24 cellular contexts compared by ENCODE assay signal in genomic region chr12:112458330-112458729, GRCh38. TPM values are rescaled to one million over a fixed set of nuclear protein-coding genes. Genes with fewer than 3 reads are reported as not detected.
A peak's percentile ranks its signal among the peaks of the same experiment; 100 is the strongest.
DNase-seq lines count a peak whose midpoint lies in the region; ATAC-seq, FAIRE-seq and TF ChIP-seq lines count a peak whose summit lies in the region.
"Had no signal": no experiment of that assay in that cellular context is flagged by ENCODE, and none has a peak within 500 bp of the region (broad histone marks: within the 10 kb centered on the region; RNA-seq: fewer than 3 reads in every experiment).

No MANE protein-coding gene starts in this region.

- H3K27me3 ChIP-seq in Panc1 (ENCODE audit: control insufficient read depth, insufficient read depth, low read length) (no peaks in the 10 kb centered on the region), HepG2 (ENCODE audit: control insufficient read depth in 1 of 2, insufficient read depth in 2 of 2, low read length in 2 of 2) (no peaks in the 10 kb centered on the region)
- H3K27me3 ChIP-seq: BE2C, BLaER1 had no signal

- H3K27ac ChIP-seq in Panc1 (ENCODE audit: low read length) = no peak overlapping the region
- H3K27ac ChIP-seq in HepG2 (ENCODE audit: extremely low read length, insufficient read depth, low read length) = no peak overlapping the region
- H3K27ac ChIP-seq: 22Rv1, A549, BLaER1 had no signal

- H2AFZ ChIP-seq in HepG2 (ENCODE audit: low read length) = no peak overlapping the region

- in situ Hi-C loops in Panc1 (cut with HindIII; ENCODE audit: low pct_unique_long_range_greater_than_20kb, low sequenced_read_pairs) = no loop called here
- in situ Hi-C loops in HepG2 (cut with HindIII; ENCODE audit: extremely low pct_ligation_motif_present, low pct_unique_long_range_greater_than_20kb) = no loop called here

- H3K4me3 ChIP-seq in Panc1 (ENCODE audit: low read depth in 2 of 2, low read length in 2 of 2) = no peak overlapping the region
- H3K4me3 ChIP-seq in HepG2 (replicated peaks in 1 of 3; ENCODE audit: insufficient read depth in 1 of 3, low read depth in 2 of 3, low read length in 3 of 3) = no peak overlapping the region
- H3K4me3 ChIP-seq: A549, BLaER1 had no signal

- H3K36me3 ChIP-seq in Panc1 (ENCODE audit: control insufficient read depth, insufficient read depth, low read length) = peaks cover 7% of the 10 kb centered on the region; the same call in 1 of the 2 replicates
- peaks cover 14 to 50% of the 10 kb centered on the region in 2 experiments for H3K36me3 ChIP-seq in HepG2 (replicated peaks in 1 of 2; ENCODE audit: control insufficient read depth in 1 of 2, insufficient read depth in 2 of 2, low read length in 2 of 2)

- TF ChIP-seq CTCF in Panc1 (IDR thresholded peaks at IDR 0.05) (no peak), HepG2 (CRISPR knock-in tag; IDR thresholded peaks at IDR 0.05) (no peak), progenitor cell of endocrine pancreas (IDR thresholded peaks at IDR 0.05; ENCODE audit: unreplicated experiment) (no peak)

- POLR2A ChIA-PET in Panc1 (lab: Charles Lee) (no interaction called here), HepG2 (lab: Yijun Ruan, JAX) (no interaction called here)

- no peaks in the 10 kb centered on the region for H3K9me3 Mint-ChIP-seq in activated T-cell treated with anti-CD3 and anti-CD28 coated beads, Interleukin-2, amount 50 U/mL, for 24 hours
- no peaks in the 10 kb centered on the region for H3K9me3 Mint-ChIP-seq in activated T-cell treated with anti-CD3 and anti-CD28 coated beads, Interleukin-2, amount 50 U/mL, for 4 hours
- no peaks in the 10 kb centered on the region for H3K9me3 Mint-ChIP-seq in progenitor cell of endocrine pancreas (ENCODE audit: low read depth)
- H3K9me3 Mint-ChIP-seq in activated naive CD4-positive, alpha-beta T cell treated with anti-CD3 and anti-CD28 coated beads, Interleukin-2, amount 50 U/mL, for 72 hours = no peaks in the 10 kb centered on the region
- H3K9me3 Mint-ChIP-seq: CD4-positive, CD25-positive, alpha-beta regulatory T cell; CD8-positive, alpha-beta memory T cell had no signal

- peaks cover 2% of the 10 kb centered on the region for H3K4me1 Mint-ChIP-seq in activated T-cell treated with anti-CD3 and anti-CD28 coated beads, Interleukin-2, amount 50 U/mL, for 24 hours (ENCODE audit: low read depth)
- no peaks in the 10 kb centered on the region for H3K4me1 Mint-ChIP-seq in activated T-cell treated with anti-CD3 and anti-CD28 coated beads, Interleukin-2, amount 50 U/mL, for 4 hours (ENCODE audit: low read depth)
- peaks cover 7% of the 10 kb centered on the region for H3K4me1 Mint-ChIP-seq in progenitor cell of endocrine pancreas (ENCODE audit: low read depth)
- H3K4me1 Mint-ChIP-seq: CD14-positive monocyte had no signal

- TF ChIP-seq POLR2A in HepG2 (IDR thresholded peaks at IDR 0.05; ENCODE audit: insufficient read depth in 1 of 2, low read depth in 2 of 2, low read length in 2 of 2) = no peak

- no peaks in the 10 kb centered on the region; the same call in 1 of the 2 replicates for H4K20me1 ChIP-seq in HepG2 (ENCODE audit: insufficient read depth, low read length)
- H4K20me1 ChIP-seq: BLaER1 had no signal

- no peaks in the 10 kb centered on the region for H3K27me3 Mint-ChIP-seq in activated T-cell treated with anti-CD3 and anti-CD28 coated beads, Interleukin-2, amount 50 U/mL, for 24 hours
- H3K27me3 Mint-ChIP-seq in activated T-cell treated with anti-CD3 and anti-CD28 coated beads, Interleukin-2, amount 50 U/mL, for 4 hours (ENCODE audit: low read depth) = no peaks in the 10 kb centered on the region
- no peaks in the 10 kb centered on the region for H3K27me3 Mint-ChIP-seq in progenitor cell of endocrine pancreas
- H3K27me3 Mint-ChIP-seq: CD4-positive, alpha-beta memory T cell; CD4-positive, CD25-positive, alpha-beta regulatory T cell; CD8-positive, alpha-beta memory T cell had no signal

- H3K4me2 ChIP-seq in HepG2 (ENCODE audit: low read depth, low read length) = no peak overlapping the region
- H3K4me2 ChIP-seq: A549, BLaER1 had no signal

- CTCF ChIA-PET in Panc1 (lab: Charles Lee) = no interaction called here
- CTCF ChIA-PET in HepG2 (lab: Yijun Ruan, JAX; ENCODE audit: low intra/inter-chr PET ratio, low total read pairs) = no interaction called here

- BruUV-seq in Panc1 (replicated peaks; lab: Mats Ljungman, UMichigan) = TSS peak; percentile 5
- BruUV-seq in HepG2 (replicated peaks; lab: Mats Ljungman, UMichigan) = no TSS peak

- no peaks in the 10 kb centered on the region for H3K79me2 ChIP-seq in HepG2 (ENCODE audit: insufficient read depth, low read length)

- intact Hi-C loops in Panc1 (cut with micrococcal nuclease; ENCODE audit: unreplicated experiment) = no loop called here
- intact Hi-C loops in HepG2 (cut with micrococcal nuclease; ENCODE audit: unreplicated experiment) = no loop called here
- intact Hi-C loops in cardiac septum (cut with DNase I) = no loop called here

- no peak for DNase-seq in activated T-cell treated with anti-CD3 and anti-CD28 coated beads, Interleukin-2, amount 50 U/mL, for 24 hours
- no peak for DNase-seq in activated T-cell treated with anti-CD3 and anti-CD28 coated beads, Interleukin-2, amount 50 U/mL, for 4 hours
- DNase-seq in Panc1 (ENCODE audit: low read depth, low spot score) = no peak
- no peak for DNase-seq in HepG2 (ENCODE audit: low spot score)
- no peak for DNase-seq in progenitor cell of endocrine pancreas (ENCODE audit: low spot score, unreplicated experiment)
- DNase-seq in cardiac septum (ENCODE audit: low spot score) = no peak
- DNase-seq in activated naive CD4-positive, alpha-beta T cell treated with anti-CD3 and anti-CD28 coated beads, Interleukin-2, amount 50 U/mL, for 72 hours (ENCODE audit: low spot score in 2 of 2) = no peak
- no peak for DNase-seq in RKO (ENCODE audit: low spot score)
- DNase-seq: BE2C; C1 segment of cervical spinal cord; CD4-positive, alpha-beta memory T cell; CD4-positive, CD25-positive, alpha-beta regulatory T cell; CD8-positive, alpha-beta memory T cell; COR-L47; DMS79 treated with DMSO at 0.1 percent for 48 hours; GF-D8 had no signal

- no peaks in the 10 kb centered on the region for H3K4me1 ChIP-seq in Panc1 (ENCODE audit: control insufficient read depth, insufficient read depth, low read length)
- H3K4me1 ChIP-seq in HepG2 (ENCODE audit: insufficient read depth, low read length) = no peaks in the 10 kb centered on the region
- H3K4me1 ChIP-seq: A549, BE2C had no signal

- no peak for TF ChIP-seq RAD21 in HepG2 (CRISPR knock-in tag; IDR thresholded peaks at IDR 0.05)

- ATAC-seq in activated T-cell treated with anti-CD3 and anti-CD28 coated beads, Interleukin-2, amount 50 U/mL, for 4 hours = no peak
- ATAC-seq in Panc1 = no peak
- ATAC-seq in HepG2 = peak; percentile 49
- no peak for ATAC-seq in activated naive CD4-positive, alpha-beta T cell treated with anti-CD3 and anti-CD28 coated beads, Interleukin-2, amount 50 U/mL, for 72 hours
- ATAC-seq: A549 had no signal

- H3K9me3 ChIP-seq in Panc1 (ENCODE audit: control insufficient read depth, insufficient read depth, low read depth, low read length) (no peaks in the 10 kb centered on the region), HepG2 (ENCODE audit: low read length) (no peaks in the 10 kb centered on the region)
- H3K9me3 ChIP-seq: A549, BLaER1 had no signal

- no peak overlapping the region for H3K4me3 Mint-ChIP-seq in activated T-cell treated with anti-CD3 and anti-CD28 coated beads, Interleukin-2, amount 50 U/mL, for 24 hours
- no peak overlapping the region for H3K4me3 Mint-ChIP-seq in activated T-cell treated with anti-CD3 and anti-CD28 coated beads, Interleukin-2, amount 50 U/mL, for 4 hours
- no peak overlapping the region for H3K4me3 Mint-ChIP-seq in progenitor cell of endocrine pancreas (ENCODE audit: low read depth)
- H3K4me3 Mint-ChIP-seq: CD14-positive monocyte; CD4-positive, alpha-beta memory T cell; CD4-positive, CD25-positive, alpha-beta regulatory T cell; CD8-positive, alpha-beta memory T cell had no signal

- TF ChIP-seq EP300 in HepG2 (IDR thresholded peaks at IDR 0.05; ENCODE audit: low read depth in 2 of 2, low read length in 2 of 2) (no peak), HepG2 (CRISPR knock-in tag; IDR thresholded peaks at IDR 0.05; ENCODE audit: borderline replicate concordance) (no peak)

- 88% methylated on average over 4 of the region's 4 CpGs for WGBS in HepG2 (ENCODE audit: low lambda C conversion rate)

- H3K27ac Mint-ChIP-seq in activated T-cell treated with anti-CD3 and anti-CD28 coated beads, Interleukin-2, amount 50 U/mL, for 24 hours = peak overlapping the region; percentile 20
- H3K27ac Mint-ChIP-seq in progenitor cell of endocrine pancreas = peak overlapping the region; percentile 68
- H3K27ac Mint-ChIP-seq in activated naive CD4-positive, alpha-beta T cell treated with anti-CD3 and anti-CD28 coated beads, Interleukin-2, amount 50 U/mL, for 72 hours = peak overlapping the region in 1 of 2 donors; percentile 81
- H3K27ac Mint-ChIP-seq: CD4-positive, alpha-beta memory T cell; CD4-positive, CD25-positive, alpha-beta regulatory T cell; CD8-positive, alpha-beta memory T cell had no signal

- peaks cover 90% of the 10 kb centered on the region for H3K36me3 Mint-ChIP-seq in activated T-cell treated with anti-CD3 and anti-CD28 coated beads, Interleukin-2, amount 50 U/mL, for 24 hours (ENCODE audit: low read depth)
- peaks cover 50% of the 10 kb centered on the region for H3K36me3 Mint-ChIP-seq in activated T-cell treated with anti-CD3 and anti-CD28 coated beads, Interleukin-2, amount 50 U/mL, for 4 hours (ENCODE audit: insufficient read depth)
- peaks cover 34% of the 10 kb centered on the region for H3K36me3 Mint-ChIP-seq in progenitor cell of endocrine pancreas (ENCODE audit: insufficient read depth)
- peaks cover 29 to 30% of the 10 kb centered on the region in 2 donors for H3K36me3 Mint-ChIP-seq in activated naive CD4-positive, alpha-beta T cell treated with anti-CD3 and anti-CD28 coated beads, Interleukin-2, amount 50 U/mL, for 72 hours

- no peak overlapping the region for H3K9ac ChIP-seq in HepG2 (ENCODE audit: insufficient read depth, low read depth, low read length)
- H3K9ac ChIP-seq: BLaER1 had no signal

- no peak for FAIRE-seq in HepG2 (lab: Jason Lieb, UNC)
- FAIRE-seq: A549, D721Med, G401.6, GM12891, GM19239 had no signal

RNA-seq across cellular contexts. Expression of gene PTPN11, which starts 39.6 kb away (rescaled TPM):
- total RNA-seq in activated T-cell treated with anti-CD3 and anti-CD28 coated beads, Interleukin-2, amount 50 U/mL, for 4 hours = 100 to 1,000 TPM; 181 to 200 (median 199) TPM
- total RNA-seq in Panc1 (2021; ENCODE audit: unreplicated experiment) (139 TPM), HepG2 (2016; rRNA removed; fragmentation: Illumina TruSeq; extraction: Trizol) (63.5 and 101 TPM in 2 replicates), progenitor cell of endocrine pancreas (73.8 and 77.3 TPM in 2 replicates), cardiac septum (221 TPM)
- 59.8 TPM for polyA plus RNA-seq in Panc1 (2012; ENCODE audit: insufficient read length)
- total RNA-seq in HepG2 (2016; cell fraction: cytosol; rRNA removed; fragmentation: Illumina TruSeq; extraction: Trizol; ENCODE audit: low read depth) = 33.6 and 33.7 TPM in 2 replicates
- 63.2 and 92.9 TPM in 2 replicates for total RNA-seq in HepG2 (2016; cell fraction: insoluble cytoplasmic fraction; rRNA removed; fragmentation: Illumina TruSeq; extraction: Trizol)
- total RNA-seq in HepG2 (2016; cell fraction: membrane; rRNA removed; fragmentation: Illumina TruSeq; extraction: Trizol) = 52.7 and 53.2 TPM in 2 replicates
- total RNA-seq in HepG2 (2016; cell fraction: nucleus; rRNA removed; fragmentation: Illumina TruSeq; extraction: Trizol) = 39.5 and 46.8 TPM in 2 replicates
- polyA plus RNA-seq in HepG2 (2011; rRNA removed) = 26.7 and 30.0 TPM in 2 replicates
- polyA plus RNA-seq in HepG2 (2011; cell fraction: cytosol; rRNA removed) = 27.0 and 32.0 TPM in 2 replicates
- polyA plus RNA-seq in HepG2 (2011; cell fraction: nucleus; rRNA removed) = 16.5 and 17.7 TPM in 2 replicates
- 36.3 and 36.9 TPM in 2 replicates for polyA plus RNA-seq in HepG2 (2012)
- polyA plus RNA-seq in HepG2 (2016; cell fraction: cytosol; fragmentation: Illumina TruSeq; extraction: Trizol; ENCODE audit: low read depth) = 5.9 and 6.2 TPM in 2 replicates
- polyA plus RNA-seq in HepG2 (2016; cell fraction: insoluble cytoplasmic fraction; fragmentation: Illumina TruSeq; extraction: Trizol; ENCODE audit: low read depth) = 68.9 and 69.6 TPM in 2 replicates
- polyA plus RNA-seq in HepG2 (2016; cell fraction: membrane; fragmentation: Illumina TruSeq; extraction: Trizol; ENCODE audit: low read depth) = 11.9 and 14.6 TPM in 2 replicates
- 40.4 and 40.7 TPM in 2 replicates for polyA plus RNA-seq in HepG2 (2016; cell fraction: nucleus; fragmentation: Illumina TruSeq; extraction: Trizol; ENCODE audit: insufficient read depth, low read depth)
- 22.4 and 59.7 TPM in 2 replicates for polyA minus RNA-seq in HepG2 (2011; rRNA and poly(A)+ RNA removed; ENCODE audit: low replicate concordance)
- 34.5 and 43.4 TPM in 2 replicates for polyA minus RNA-seq in HepG2 (2011; cell fraction: cytosol; rRNA and poly(A)+ RNA removed)
- 26.8 and 30.5 TPM in 2 replicates for polyA minus RNA-seq in HepG2 (2011; cell fraction: nucleus; rRNA and poly(A)+ RNA removed)
- 100 to 1,000 TPM; 105 to 118 TPM for total RNA-seq in activated naive CD4-positive, alpha-beta T cell treated with anti-CD3 and anti-CD28 coated beads, Interleukin-2, amount 50 U/mL, for 72 hours

RNA-seq across cellular contexts. Expression of gene RPL6, which starts 48.9 kb away (rescaled TPM):
- 1,000 to 10,000 TPM; 2,303 to 2,443 (median 2,407) TPM for total RNA-seq in activated T-cell treated with anti-CD3 and anti-CD28 coated beads, Interleukin-2, amount 50 U/mL, for 4 hours
- total RNA-seq in Panc1 (2021; ENCODE audit: unreplicated experiment) (969 TPM), HepG2 (2016; rRNA removed; fragmentation: Illumina TruSeq; extraction: Trizol) (1,551 and 2,121 TPM in 2 replicates), progenitor cell of endocrine pancreas (1,626 and 1,651 TPM in 2 replicates), cardiac septum (537 TPM)
- 707 TPM for polyA plus RNA-seq in Panc1 (2012; ENCODE audit: insufficient read length)
- total RNA-seq in HepG2 (2016; cell fraction: cytosol; rRNA removed; fragmentation: Illumina TruSeq; extraction: Trizol; ENCODE audit: low read depth) = 1,569 and 1,799 TPM in 2 replicates
- 1,519 and 2,147 TPM in 2 replicates for total RNA-seq in HepG2 (2016; cell fraction: insoluble cytoplasmic fraction; rRNA removed; fragmentation: Illumina TruSeq; extraction: Trizol)
- 3,064 and 3,242 TPM in 2 replicates for total RNA-seq in HepG2 (2016; cell fraction: membrane; rRNA removed; fragmentation: Illumina TruSeq; extraction: Trizol)
- total RNA-seq in HepG2 (2016; cell fraction: nucleus; rRNA removed; fragmentation: Illumina TruSeq; extraction: Trizol) = 617 and 644 TPM in 2 replicates
- 1,589 and 1,719 TPM in 2 replicates for polyA plus RNA-seq in HepG2 (2011; rRNA removed)
- 1,215 and 1,505 TPM in 2 replicates for polyA plus RNA-seq in HepG2 (2011; cell fraction: cytosol; rRNA removed)
- 260 and 378 TPM in 2 replicates for polyA plus RNA-seq in HepG2 (2011; cell fraction: nucleus; rRNA removed)
- 1,569 and 1,801 TPM in 2 replicates for polyA plus RNA-seq in HepG2 (2012)
- polyA plus RNA-seq in HepG2 (2016; cell fraction: cytosol; fragmentation: Illumina TruSeq; extraction: Trizol; ENCODE audit: low read depth) = 2,496 and 2,739 TPM in 2 replicates
- polyA plus RNA-seq in HepG2 (2016; cell fraction: insoluble cytoplasmic fraction; fragmentation: Illumina TruSeq; extraction: Trizol; ENCODE audit: low read depth) = 2,631 and 2,728 TPM in 2 replicates
- polyA plus RNA-seq in HepG2 (2016; cell fraction: membrane; fragmentation: Illumina TruSeq; extraction: Trizol; ENCODE audit: low read depth) = 3,716 and 3,916 TPM in 2 replicates
- polyA plus RNA-seq in HepG2 (2016; cell fraction: nucleus; fragmentation: Illumina TruSeq; extraction: Trizol; ENCODE audit: insufficient read depth, low read depth) = 1,083 and 1,121 TPM in 2 replicates
- 207 and 602 TPM in 2 replicates for polyA minus RNA-seq in HepG2 (2011; rRNA and poly(A)+ RNA removed; ENCODE audit: low replicate concordance)
- polyA minus RNA-seq in HepG2 (2011; cell fraction: cytosol; rRNA and poly(A)+ RNA removed) = 269 and 339 TPM in 2 replicates
- 197 and 255 TPM in 2 replicates for polyA minus RNA-seq in HepG2 (2011; cell fraction: nucleus; rRNA and poly(A)+ RNA removed)
- 1,000 to 10,000 TPM; 1,565 to 2,604 TPM for total RNA-seq in activated naive CD4-positive, alpha-beta T cell treated with anti-CD3 and anti-CD28 coated beads, Interleukin-2, amount 50 U/mL, for 72 hours
